Comparison of ENCODE assay signal across 26 cellular contexts in the genomic region with DNA sequence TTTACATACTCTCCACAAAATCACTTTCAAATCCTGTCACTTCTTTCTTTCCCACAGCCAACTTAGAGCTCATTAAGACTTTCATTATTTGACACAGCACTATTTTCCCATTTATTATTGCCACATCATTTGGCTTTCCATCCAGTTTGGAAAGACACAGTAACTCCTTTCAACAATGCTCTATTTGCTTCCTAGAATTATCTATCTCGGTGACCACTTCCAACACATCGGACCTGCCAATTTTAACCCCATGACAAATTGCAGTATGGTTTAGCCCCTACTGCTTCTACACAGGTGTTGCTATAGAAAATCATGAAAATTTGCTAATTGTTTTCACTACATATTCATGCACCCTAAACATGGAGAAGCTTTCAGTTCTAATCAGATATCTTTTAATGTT.
"Had no signal": no experiment of that assay in that cellular context is flagged by ENCODE, and none has a peak within 500 bp of the region (broad histone marks: within the 10 kb centered on the region; RNA-seq: fewer than 3 reads in every experiment).

No MANE protein-coding gene starts in this region.

- H3K4me3 ChIP-seq: pancreas, prostate gland, sigmoid colon, stomach, thoracic aorta, thyroid gland, tibial nerve, upper lobe of left lung, vagina had no signal

- ATAC-seq: naive thymus-derived CD8-positive, alpha-beta T cell; natural killer cell treated with Interleukin-12 subunit alpha and Interleukin-12 subunit beta and Interleukin-15 and Interleukin-18, amount 100 ng/mL, for 72 hours; pancreas; stimulated activated effector memory CD8-positive, alpha-beta T cell treated with anti-CD3 and anti-CD28 coated beads, Interleukin-12 subunit alpha, Interleukin-12 subunit beta, amount 100 ng/mL, for 72 hours; stimulated activated naive B cell treated with anti-CD40 and anti-IgM and Interleukin-4, amounts not matched to agents 10 μg/mL and 1 μg/mL and 100 μg/mL, for 72 hours had no signal

- H3K36me3 ChIP-seq: neutrophil, pancreas, prostate gland, sigmoid colon, stomach, thoracic aorta, thyroid gland, tibial nerve, upper lobe of left lung, vagina had no signal

- H3K27ac ChIP-seq: neutrophil, pancreas, prostate gland, sigmoid colon, stomach, thoracic aorta, thyroid gland, tibial nerve, upper lobe of left lung, vagina had no signal

- H3K9me3 ChIP-seq: neutrophil, pancreas, prostate gland, sigmoid colon, stomach, thoracic aorta, thyroid gland, tibial nerve, upper lobe of left lung, vagina had no signal

- DNase-seq: naive B cell; naive thymus-derived CD8-positive, alpha-beta T cell; nephron progenitor cell; nucleus accumbens; pancreas; retina; right cardiac atrium; sigmoid colon; small intestine; stimulated activated CD4-positive, alpha-beta T cell treated with anti-CD3 and anti-CD28 coated beads, Interleukin-15, amount 100 ng/mL, for 24 hours; stimulated activated CD4-positive, alpha-beta T cell treated with anti-CD3 and anti-CD28 coated beads, Interleukin-2, amount 100 ng/mL, for 24 hours; stimulated activated CD4-positive, alpha-beta T cell treated with anti-CD3 and anti-CD28 coated beads, Interleukin-2, amount 100 ng/mL, for 48 hours; stimulated activated CD4-positive, alpha-beta T cell treated with anti-CD3 and anti-CD28 coated beads, Interleukin-4, amount 100 ng/mL, for 24 hours; stimulated activated naive B cell treated with anti-CD40 and anti-IgM and Interleukin-4, amounts not matched to agents 10 μg/mL and 1 μg/mL and 100 μg/mL, for 72 hours; stimulated activated naive CD4-positive, alpha-beta T cell treated with Interleukin-2 at 50 U/mL for 16 hours; stomach; thyroid gland; trophoblast cell; upper lobe of left lung had no signal

- H3K4me1 ChIP-seq: pancreas, prostate gland, sigmoid colon, stomach, thyroid gland, tibial nerve, upper lobe of left lung, vagina had no signal

- H3K27me3 ChIP-seq: neutrophil, sigmoid colon, stomach, thyroid gland, tibial nerve, upper lobe of left lung, vagina had no signal
